ENCODE assay signal across 11 cellular contexts in the genomic region with DNA sequence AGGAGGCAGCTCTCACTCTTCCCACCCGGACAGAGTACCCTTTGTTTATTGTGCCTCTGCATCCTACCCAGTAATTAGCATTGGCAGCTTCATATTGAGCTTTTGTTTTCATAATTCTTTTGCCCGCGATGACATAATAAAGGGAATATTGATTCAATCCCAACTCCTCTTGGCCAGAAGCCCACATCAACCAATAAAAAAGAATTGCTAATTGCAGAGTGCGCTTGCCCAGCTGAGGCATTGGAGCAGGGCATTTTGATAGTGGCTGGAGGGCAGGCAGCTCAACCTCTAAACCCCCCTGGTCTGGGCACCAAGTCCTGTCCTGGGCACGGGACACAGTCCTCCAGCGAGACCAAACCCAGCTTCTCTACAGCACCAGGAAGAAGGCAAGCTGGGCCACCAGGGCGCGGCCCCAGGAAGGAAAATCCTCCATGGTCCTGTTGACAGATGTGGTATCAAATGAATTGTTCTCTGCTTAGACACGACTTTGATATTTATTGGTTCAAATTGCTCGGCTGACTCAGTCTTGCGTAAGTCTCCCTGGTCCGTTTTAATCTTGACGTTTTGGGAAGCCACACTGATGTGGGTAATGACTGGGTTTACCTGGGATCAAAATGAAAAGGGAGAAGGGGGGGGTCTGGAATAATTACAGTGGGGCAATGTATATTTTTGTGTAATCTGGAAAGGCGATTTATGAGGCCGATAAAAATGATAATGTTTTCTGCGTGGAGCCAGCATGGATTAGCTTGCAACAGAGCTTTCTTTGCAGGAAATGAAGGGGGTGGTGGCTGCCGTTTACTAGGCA.
DNase-seq lines count a peak whose midpoint lies in the region; ATAC-seq and TF ChIP-seq lines count a peak whose summit lies in the region.
"Had no signal": no experiment of that assay in that cellular context is flagged by ENCODE, and none has a peak within 500 bp of the region (broad histone marks: within the 10 kb centered on the region; RNA-seq: fewer than 3 reads in every experiment).

No MANE protein-coding gene starts in this region.

- H3K27ac ChIP-seq in prostate gland (peak overlapping the region; percentile 45 to 68), esophagus muscularis mucosa (replicated peaks in 1 of 4) (no peak overlapping the region)
- H3K27ac ChIP-seq: coronary artery had no signal

- H3K4me3 ChIP-seq in prostate gland (peak overlapping the region in 1 of 2 donors; percentile 17), esophagus muscularis mucosa (no peak overlapping the region)
- H3K4me3 ChIP-seq: coronary artery, HAP-1 had no signal

- H3K4me1 ChIP-seq in prostate gland (replicated peaks), result no peaks in the 10 kb centered on the region
- no peaks in the 10 kb centered on the region for H3K4me1 ChIP-seq in esophagus muscularis mucosa
- H3K4me1 ChIP-seq: HAP-1 had no signal

- DNase-seq in EL (peak; percentile 83), NOMO-1 (lab: John Stamatoyannopoulos, UW; ENCODE audit: unreplicated experiment in 2 of 2) (peak; percentile 66 to 68), dedifferentiated amniotic fluid mesenchymal stem cell (ENCODE audit: extremely low spot score) (peak; percentile 46), prostate gland (ENCODE audit: low spot score) (peak; percentile 72), esophagus muscularis mucosa (ENCODE audit: extremely low spot score) (no peak), GM19238 (ENCODE audit: insufficient read length, low spot score) (no peak)
- no peak for DNase-seq in stimulated activated naive CD8-positive, alpha-beta T cell treated with anti-CD3 and anti-CD28 coated beads, Interleukin-15, Interleukin-2, amounts not matched to agents 100 U/mL and 50 U/mL, for 24 hours
- DNase-seq in effector CD4-positive, alpha-beta T cell, result no peak
- DNase-seq: activated CD4-positive, CD25-positive, alpha-beta regulatory T cell had no signal

- H3K36me3 ChIP-seq in prostate gland, result no peaks in the 10 kb centered on the region
- H3K36me3 ChIP-seq in esophagus muscularis mucosa, result no peaks in the 10 kb centered on the region
- H3K36me3 ChIP-seq: HAP-1 had no signal

- WGBS in prostate gland, result 16% methylated on average over 17 of the region's 17 CpGs
- WGBS in esophagus muscularis mucosa, result 70% methylated on average over 17 of the region's 17 CpGs

- H3K9me3 ChIP-seq in prostate gland (no peaks in the 10 kb centered on the region), esophagus muscularis mucosa (peaks cover 0 to 6% (median 2%) of the 10 kb centered on the region in 4 donors)
- H3K9me3 ChIP-seq: HAP-1 had no signal

- no peak for TF ChIP-seq CTCF in prostate gland (IDR thresholded peaks at IDR 0.05)
- no peak for TF ChIP-seq CTCF in esophagus muscularis mucosa (IDR thresholded peaks at IDR 0.05)

- no peak for TF ChIP-seq EP300 in esophagus muscularis mucosa (IDR thresholded peaks at IDR 0.05)

- H3K27me3 ChIP-seq in prostate gland (replicated peaks; ENCODE audit: insufficient read depth) (no peaks in the 10 kb centered on the region), esophagus muscularis mucosa (peaks cover 0 to 15% (median 0%) of the 10 kb centered on the region in 4 donors)

- ATAC-seq in stimulated activated naive CD8-positive, alpha-beta T cell treated with anti-CD3 and anti-CD28 coated beads, Interleukin-15, Interleukin-2, amounts not matched to agents 100 U/mL and 50 U/mL, for 24 hours, result no peak

- intact Hi-C loops in prostate gland (cut with DNase I), result no loop called here
- intact Hi-C loops in esophagus muscularis mucosa (cut with DNase I), result no loop called here

- no peak for TF ChIP-seq POLR2A in prostate gland (IDR thresholded peaks at IDR 0.05)
- no peak for TF ChIP-seq POLR2A in esophagus muscularis mucosa (IDR thresholded peaks at IDR 0.05; ENCODE audit: low read depth)

Comparison
In these comparisons a context has a peak if more than half of its experiments do, and no peak if none do; other contexts are left out.
1. DNase-seq: peak in EL (single experiment), NOMO-1 (2 of 2), dedifferentiated amniotic fluid mesenchymal stem cell (single experiment) and prostate gland (single experiment); none in stimulated activated naive CD8-positive, alpha-beta T cell treated with anti-CD3 and anti-CD28 coated beads, Interleukin-15, Interleukin-2, amounts not matched to agents 100 U/mL and 50 U/mL, for 24 hours (single experiment), effector CD4-positive, alpha-beta T cell (single experiment), esophagus muscularis mucosa (single experiment) and GM19238 (single experiment).
2. H3K27ac ChIP-seq: peak in prostate gland (2 of 2); none in esophagus muscularis mucosa (0 of 4).